ENCODE assay signal across 34 cellular contexts in genomic region chr9:116873937-116874900, GRCh38.
"Had no signal": no experiment of that assay in that cellular context is flagged by ENCODE, and none has a peak within 500 bp of the region (broad histone marks: within the 10 kb centered on the region; RNA-seq: fewer than 3 reads in every experiment).

No MANE protein-coding gene starts in this region.

- H3K36me3 Mint-ChIP-seq: activated naive CD8-positive, alpha-beta T cell treated with anti-CD3 and anti-CD28 coated beads for 36 hours had no signal

- H3K4me1 ChIP-seq: adrenal gland, body of pancreas, heart right ventricle, left ventricle myocardium inferior, pancreas, psoas muscle, sigmoid colon, testis, transverse colon had no signal

- H3K27me3 ChIP-seq: adrenal gland, body of pancreas, dorsolateral prefrontal cortex, pancreas, sigmoid colon, testis, transverse colon had no signal

- H3K36me3 ChIP-seq: adrenal gland, heart right ventricle, left ventricle myocardium inferior, pancreas, sigmoid colon, transverse colon, WERI-Rb-1 had no signal

- H3K9me3 ChIP-seq: testis had no signal

- ATAC-seq: activated CD4-positive, CD25-positive, alpha-beta regulatory T cell treated with anti-CD3 and anti-CD28 coated beads, Interleukin-2, amount 50 U/mL, for 24 hours; body of pancreas; esophagus mucosa; heart right ventricle; naive thymus-derived CD4-positive, alpha-beta T cell; pancreas; psoas muscle; T-helper 17 cell had no signal

- H3K4me3 ChIP-seq: adrenal gland, body of pancreas, dorsolateral prefrontal cortex, heart right ventricle, left ventricle myocardium inferior, lung, pancreas, psoas muscle, sigmoid colon, testis, transverse colon had no signal

- H3K27me3 Mint-ChIP-seq: T-helper 17 cell had no signal

- H3K27ac Mint-ChIP-seq: activated naive CD4-positive, alpha-beta T cell treated with anti-CD3 and anti-CD28 coated beads for 36 hours; activated naive CD8-positive, alpha-beta T cell treated with anti-CD3 and anti-CD28 coated beads for 36 hours; activated T-helper 1 cell treated with anti-CD3 and anti-CD28 coated beads, Interleukin-12 subunit alpha, Interleukin-12 subunit beta, Interleukin-2, Interleukin-4 antibody, amounts not matched to agents 30 ng/mL and 10 ng/mL and 1 ng/mL, durations not matched to agents 14 hours and 24 hours and 36 hours; endodermal cell; naive thymus-derived CD4-positive, alpha-beta T cell; T-helper 17 cell had no signal

- H3K4me3 Mint-ChIP-seq: activated naive CD4-positive, alpha-beta T cell treated with anti-CD3 and anti-CD28 coated beads for 36 hours; activated naive CD8-positive, alpha-beta T cell treated with anti-CD3 and anti-CD28 coated beads for 36 hours; activated T-helper 1 cell treated with anti-CD3 and anti-CD28 coated beads, Interleukin-12 subunit alpha, Interleukin-12 subunit beta, Interleukin-2, Interleukin-4 antibody, amounts not matched to agents 30 ng/mL and 10 ng/mL and 1 ng/mL, durations not matched to agents 14 hours and 24 hours and 36 hours; endodermal cell; naive thymus-derived CD4-positive, alpha-beta T cell; neural crest cell; T-helper 17 cell had no signal

- DNase-seq: activated CD4-positive, alpha-beta T cell treated with anti-CD3 and anti-CD28 coated beads for 48 hours; activated CD4-positive, alpha-beta T cell treated with anti-CD3 and anti-CD28 coated beads, Interleukin-2, amount 50 U/mL, for 48 hours; activated CD8-positive, alpha-beta memory T cell treated with anti-CD3 and anti-CD28 coated beads, Interleukin-2, amount 50 U/mL, for 4 hours; activated effector memory CD4-positive, alpha-beta T cell treated with anti-CD3 and anti-CD28 coated beads, Interleukin-2, amount 50 U/mL, for 16 hours; activated naive CD4-positive, alpha-beta T cell treated with anti-CD3 and anti-CD28 coated beads for 36 hours; activated naive CD8-positive, alpha-beta T cell treated with anti-CD3 and anti-CD28 coated beads for 36 hours; activated T-cell treated with anti-CD3 and anti-CD28 coated beads, Interleukin-2, amount 50 U/mL, for 1 hour; adrenal gland; aorta; body of pancreas; dorsolateral prefrontal cortex; endodermal cell; foreskin fibroblast; heart right ventricle; left ventricle myocardium inferior; mesendoderm; naive thymus-derived CD4-positive, alpha-beta T cell; nucleus accumbens; pancreas; psoas muscle; sigmoid colon; stimulated activated CD4-positive, alpha-beta T cell treated with anti-CD3 and anti-CD28 coated beads, Interleukin-15, amount 100 ng/mL, for 24 hours; stimulated activated CD4-positive, alpha-beta T cell treated with anti-CD3 and anti-CD28 coated beads, Interleukin-2, amount 100 ng/mL, for 24 hours; stimulated activated naive CD4-positive, alpha-beta T cell treated with Interleukin-2 at 50 U/mL for 16 hours; T-helper 17 cell; T1000; testis; transverse colon; WERI-Rb-1 had no signal

- H3K27ac ChIP-seq: adrenal gland, body of pancreas, dorsolateral prefrontal cortex, heart right ventricle, left ventricle myocardium inferior, pancreas, psoas muscle, sigmoid colon, testis, WERI-Rb-1 had no signal

- H3K4me1 Mint-ChIP-seq: activated naive CD8-positive, alpha-beta T cell treated with anti-CD3 and anti-CD28 coated beads for 36 hours; naive thymus-derived CD4-positive, alpha-beta T cell; neural crest cell; T-helper 17 cell had no signal
